12 cellular contexts compared by ENCODE assay signal in genomic region chr2:109487237-109487869, GRCh38.
DNase-seq lines count a peak whose midpoint lies in the region; ATAC-seq and TF ChIP-seq lines count a peak whose summit lies in the region.
"Had no signal": no experiment of that assay in that cellular context is flagged by ENCODE, and none has a peak within 500 bp of the region (broad histone marks: within the 10 kb centered on the region; RNA-seq: fewer than 3 reads in every experiment).

No MANE protein-coding gene starts in this region.

- intact Hi-C loops in psoas muscle (cut with DNase I) = no loop called here

- H3K27ac ChIP-seq in psoas muscle = no peak overlapping the region
- H3K27ac ChIP-seq: colonic mucosa, foreskin keratinocyte had no signal

- no peak for TF ChIP-seq CTCF in foreskin fibroblast (IDR thresholded peaks at IDR 0.05; ENCODE audit: low read depth, low read length)
- no peak for TF ChIP-seq CTCF in psoas muscle (IDR thresholded peaks at IDR 0.05)

- H3K4me1 ChIP-seq in adipocyte (ENCODE audit: control insufficient read depth, insufficient read depth, low read length) (peaks cover 6% of the 10 kb centered on the region), psoas muscle (peaks cover 16% of the 10 kb centered on the region)
- H3K4me1 ChIP-seq: colonic mucosa, foreskin keratinocyte had no signal

- peak; percentile 97 for DNase-seq in EH (ENCODE audit: low read depth)
- DNase-seq in adipocyte (ENCODE audit: low read depth) = peak; percentile 72
- peak; percentile 54 to 85 for DNase-seq in foreskin fibroblast
- peak; percentile 42 for DNase-seq in skeletal muscle cell (ENCODE audit: low read depth)
- no peak for DNase-seq in NCI-H748 treated with DMSO at 0.1 percent for 48 hours (lab: John Stamatoyannopoulos, UW)
- DNase-seq in psoas muscle = no peak
- no peak for DNase-seq in NAMALWA (ENCODE audit: low spot score)
- DNase-seq: activated CD4-positive, alpha-beta memory T cell treated with anti-CD3 and anti-CD28 coated beads for 36 hours; colonic mucosa; foreskin keratinocyte; naive thymus-derived CD4-positive, alpha-beta T cell had no signal

- no peaks in the 10 kb centered on the region for H3K36me3 ChIP-seq in adipocyte (ENCODE audit: control insufficient read depth, insufficient read depth, low read length, severe bottlenecking)
- H3K36me3 ChIP-seq in psoas muscle (ENCODE audit: insufficient read depth in 1 of 2, low read depth in 1 of 2) = no peaks in the 10 kb centered on the region
- H3K36me3 ChIP-seq: colonic mucosa had no signal

- no peak overlapping the region for H3K9ac ChIP-seq in adipocyte (ENCODE audit: low read length)

- WGBS in psoas muscle, 3 donors = 86 to 92% (median 88%) methylated on average over 18 of the region's 18 CpGs

- H3K9me3 ChIP-seq in adipocyte (ENCODE audit: control insufficient read depth, low read length) = no peaks in the 10 kb centered on the region
- no peaks in the 10 kb centered on the region for H3K9me3 ChIP-seq in psoas muscle
- H3K9me3 ChIP-seq: colonic mucosa had no signal

- ATAC-seq in psoas muscle = no peak
- no peak for ATAC-seq in HG02973 (IDR thresholded peaks at IDR 0.05; ENCODE audit: unreplicated experiment)
- ATAC-seq: foreskin keratinocyte; naive thymus-derived CD4-positive, alpha-beta T cell had no signal

- H3K27me3 ChIP-seq in adipocyte (replicated peaks; ENCODE audit: control insufficient read depth, insufficient read depth, low read length) = no peaks in the 10 kb centered on the region
- H3K27me3 ChIP-seq in psoas muscle (ENCODE audit: insufficient read depth in 3 of 3, low read length in 2 of 3) = no peaks in the 10 kb centered on the region
- H3K27me3 ChIP-seq: colonic mucosa had no signal

- H3K4me3 ChIP-seq in adipocyte (ENCODE audit: low read length) (no peak overlapping the region), foreskin fibroblast (ENCODE audit: low read depth in 1 of 2, low read length in 2 of 2) (no peak overlapping the region), skeletal muscle cell (ENCODE audit: low read depth, low read length) (no peak overlapping the region), psoas muscle (no peak overlapping the region)
- H3K4me3 ChIP-seq: colonic mucosa had no signal

Comparison
In these comparisons a context has a peak if more than half of its experiments do, and no peak if none do; other contexts are left out.
1. DNase-seq: peak in EH (single experiment), adipocyte (single experiment), foreskin fibroblast (2 of 2) and skeletal muscle cell (single experiment); none in NCI-H748 treated with DMSO at 0.1 percent for 48 hours (single experiment), psoas muscle (0 of 2) and NAMALWA (single experiment).